In the genomic region with DNA sequence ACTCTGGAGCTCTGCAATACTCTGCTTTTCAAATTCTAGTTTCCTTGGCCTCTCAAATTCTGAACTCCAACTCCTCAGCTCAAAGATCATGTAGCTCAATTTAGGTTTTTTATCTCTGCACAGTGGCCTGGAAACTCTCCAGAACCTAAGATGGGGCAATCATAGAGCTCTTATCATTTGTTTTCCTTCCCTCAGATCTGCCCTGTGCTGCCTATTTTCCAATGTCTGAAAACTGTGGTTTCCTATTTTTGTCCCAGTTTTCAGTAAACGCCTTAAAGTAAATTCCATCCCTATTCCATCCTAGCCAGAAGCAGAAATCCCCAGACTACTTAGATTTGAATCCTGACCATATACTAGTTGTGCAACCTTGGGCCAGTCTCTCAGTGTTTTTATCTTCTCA, we compare ENCODE assay signal across 14 cellular contexts.
A peak's percentile ranks its signal among the peaks of the same experiment; 100 is the strongest.
DNase-seq lines count a peak whose midpoint lies in the region; ATAC-seq and TF ChIP-seq lines count a peak whose summit lies in the region.
"Had no signal": no experiment of that assay in that cellular context is flagged by ENCODE, and none has a peak within 500 bp of the region (broad histone marks: within the 10 kb centered on the region; RNA-seq: fewer than 3 reads in every experiment).

No MANE protein-coding gene starts in this region.

- H3K4me3 ChIP-seq in heart left ventricle = no peak overlapping the region
- H3K4me3 ChIP-seq: gastrocnemius medialis, testis had no signal

- WGBS in heart left ventricle, 4 donors = 21 to 48% (median 33%) methylated on average over 1 of the region's 1 CpG

- peaks cover 0 to 20% (median 8%) of the 10 kb centered on the region in 12 donors for H3K9me3 ChIP-seq in heart left ventricle
- H3K9me3 ChIP-seq: gastrocnemius medialis, testis had no signal

- DNase-seq in EH (ENCODE audit: low read depth) (peak; percentile 74), amniotic epithelial cell (ENCODE audit: low read depth) (peak; percentile 98), heart left ventricle (peak in 1 of 5 donors; percentile 28), non-pigmented ciliary epithelial cell (ENCODE audit: low read depth) (peak; percentile 14), epidermal melanocyte (ENCODE audit: insufficient read length, low spot score) (no peak), retina (no peak), NCI-H1092 (lab: John Stamatoyannopoulos, UW) (no peak)
- DNase-seq: ACHN; activated CD4-positive, alpha-beta T cell treated with anti-CD3 and anti-CD28 coated beads for 48 hours; activated naive CD8-positive, alpha-beta T cell treated with anti-CD3 and anti-CD28 coated beads for 36 hours; gastrocnemius medialis; NCI-H524 treated with DMSO at 0.1 percent for 48 hours; testis had no signal

- no peak for TF ChIP-seq CTCF in heart left ventricle (IDR thresholded peaks at IDR 0.05)

- H3K27me3 ChIP-seq in heart left ventricle = no peaks in the 10 kb centered on the region
- H3K27me3 ChIP-seq: gastrocnemius medialis, testis had no signal

- intact Hi-C loops in heart left ventricle (cut with DNase I) = no loop called here

- ATAC-seq in heart left ventricle = peak; percentile 51 to 85 (median 72)
- ATAC-seq in GM21619 (IDR thresholded peaks at IDR 0.05; ENCODE audit: unreplicated experiment) = no peak
- ATAC-seq: gastrocnemius medialis had no signal

- peaks cover 0 to 17% (median 0%) of the 10 kb centered on the region in 9 donors for H3K36me3 ChIP-seq in heart left ventricle

- TF ChIP-seq POLR2A in heart left ventricle (IDR thresholded peaks at IDR 0.05) = no peak

- H3K4me1 ChIP-seq in heart left ventricle = peaks cover 0 to 26% (median 15%) of the 10 kb centered on the region in 12 donors

- H3K27ac ChIP-seq in heart left ventricle = peak overlapping the region in 6 of 12 donors; percentile 1 to 67 (median 31)
- H3K27ac ChIP-seq: gastrocnemius medialis, testis had no signal

Comparison
In these comparisons a context has a peak if more than half of its experiments do, and no peak if none do; other contexts are left out.
1. DNase-seq: peak in EH (single experiment), amniotic epithelial cell (single experiment) and non-pigmented ciliary epithelial cell (single experiment); none in epidermal melanocyte (single experiment), retina (single experiment) and NCI-H1092 (single experiment).